In genomic region chr17:58245428-58246103, GRCh38 we compare ENCODE assay signal across 19 cellular contexts. TPM values are rescaled to one million over a fixed set of nuclear protein-coding genes. Genes with fewer than 3 reads are reported as not detected.
DNase-seq lines count a peak whose midpoint lies in the region; ATAC-seq and TF ChIP-seq lines count a peak whose summit lies in the region.
"Had no signal": no experiment of that assay in that cellular context is flagged by ENCODE, and none has a peak within 500 bp of the region (broad histone marks: within the 10 kb centered on the region; RNA-seq: fewer than 3 reads in every experiment).

No MANE protein-coding gene starts in this region.

- TF ChIP-seq POLR2A in Peyer's patch (IDR thresholded peaks at IDR 0.05) = peak in 1 of 2 donors; percentile 48

- WGBS in mammary epithelial cell (ENCODE audit: low coverage, missing lambda C conversion rate) = 71% methylated on average over 8 of the region's 10 CpGs

- H3K9me3 ChIP-seq in Peyer's patch (no peaks in the 10 kb centered on the region), mammary epithelial cell (replicated peaks; ENCODE audit: insufficient read depth, low read length) (no peaks in the 10 kb centered on the region)

- H3K27ac ChIP-seq in Peyer's patch = peak overlapping the region in 3 of 4 donors; percentile 46 to 91 (median 70)
- no peak overlapping the region for H3K27ac ChIP-seq in mammary epithelial cell (ENCODE audit: insufficient read depth, low read depth, low read length)

- in situ Hi-C loops in mammary epithelial cell (cut with MboI; ENCODE audit: low sequenced_read_pairs in 2 of 2) = no loop called here

- H3K4me2 ChIP-seq in mammary epithelial cell (ENCODE audit: insufficient read depth, low read depth, low read length) = no peak overlapping the region
- H3K4me2 ChIP-seq: GM23338 had no signal

- no peak overlapping the region for H2AFZ ChIP-seq in mammary epithelial cell (ENCODE audit: low read depth, low read length)
- H2AFZ ChIP-seq: GM23338 had no signal

- dilution Hi-C loops in mammary epithelial cell (cut with HindIII; ENCODE audit: low sequenced_read_pairs) = no loop called here

- H3K4me1 ChIP-seq in Peyer's patch (peaks cover 0 to 31% (median 9%) of the 10 kb centered on the region in 4 donors), mammary epithelial cell (ENCODE audit: insufficient read depth, low read length) (peaks cover 8% of the 10 kb centered on the region)

- no peaks in the 10 kb centered on the region for H3K79me2 ChIP-seq in mammary epithelial cell (ENCODE audit: insufficient read depth, low read length)

- ATAC-seq in HG02623 (IDR thresholded peaks at IDR 0.05; ENCODE audit: unreplicated experiment) = no peak
- ATAC-seq: GM23338, Panc1 had no signal

- intact Hi-C loops in mammary epithelial cell (cut with micrococcal nuclease) = loop anchor here (10.0 kb wide), 1 partner anchor 121 kb away; no protein-coding TSS in a partner anchor

- H3K36me3 ChIP-seq in Peyer's patch (no peaks in the 10 kb centered on the region), mammary epithelial cell (ENCODE audit: insufficient read depth, low read length) (no peaks in the 10 kb centered on the region)

- H4K20me1 ChIP-seq in mammary epithelial cell (ENCODE audit: insufficient read depth, low read length) = no peaks in the 10 kb centered on the region

- CTCF ChIA-PET in mammary epithelial cell (lab: Charles Lee; ENCODE audit: low non-redundant PET) = no interaction called here

- no peaks in the 10 kb centered on the region for H3K27me3 ChIP-seq in Peyer's patch
- H3K27me3 ChIP-seq in mammary epithelial cell (ENCODE audit: insufficient read depth, low read length) = peaks cover 2% of the 10 kb centered on the region

- TF ChIP-seq CTCF in Peyer's patch (IDR thresholded peaks at IDR 0.05) (no peak), foreskin fibroblast (IDR thresholded peaks at IDR 0.05; ENCODE audit: low read depth, low read length) (no peak), mammary epithelial cell (conservative IDR thresholded peaks at IDR 0.05 in 1 of 2, IDR thresholded peaks at IDR 0.05 in 1 of 2; ENCODE audit: extremely low read depth in 1 of 2, insufficient read depth in 1 of 2, low read depth in 1 of 2, low read length in 2 of 2) (no peak)

- H3K4me3 ChIP-seq in Peyer's patch (no peak overlapping the region), foreskin fibroblast (ENCODE audit: low read depth in 1 of 2, low read length in 2 of 2) (no peak overlapping the region), mammary epithelial cell (replicated peaks in 1 of 3; ENCODE audit: insufficient read depth in 1 of 3, low read depth in 2 of 3, low read length in 3 of 3) (no peak overlapping the region)
- H3K4me3 ChIP-seq: GM23338 had no signal

- DNase-seq in ELR (ENCODE audit: low read depth) (peak; percentile 11), Peyer's patch (peak in 2 of 3 donors; percentile 63 to 81), foreskin fibroblast (peak; percentile 12 to 49), renal cortical epithelial cell (ENCODE audit: low read depth) (peak; percentile 11), T-helper 1 cell (no peak), mammary epithelial cell (no peak)
- DNase-seq: AML-193, Calu3, HFFc6, Karpas-422, MM.1S, NCI-H1105, NCI-H1694 treated with DMSO at 0.1 percent for 48 hours, NCI-H345, NCI-H526 treated with DMSO at 0.1 percent for 48 hours, SHP77 had no signal

- H3K9ac ChIP-seq in mammary epithelial cell (ENCODE audit: insufficient read depth, low read length) = no peak overlapping the region

- no TSS peak for BruUV-seq in mammary epithelial cell (replicated peaks; lab: Mats Ljungman, UMichigan)

RNA-seq across cellular contexts. Expression of gene LPO, which starts 7.2 kb away (rescaled TPM):
- total RNA-seq in Peyer's patch (1 to 10 TPM in 2 of 4 donors, not detected in 2; 2.3 to 9.0 TPM), renal cortical epithelial cell (not detected in 2 replicates), mammary epithelial cell (not detected)
- not detected for polyA plus RNA-seq in mammary epithelial cell
- polyA minus RNA-seq in mammary epithelial cell = not detected
- total RNA-seq: Calu3, HFFc6 had no signal

RNA-seq across cellular contexts. Expression of gene MKS1, which starts 26.5 kb away (rescaled TPM):
- total RNA-seq in Peyer's patch (10 to 100 TPM in 3 of 4 donors, 1 to 10 TPM in 1; 6.7 to 20.9 (median 14.8) TPM), renal cortical epithelial cell (15.7 and 20.1 TPM in 2 replicates), mammary epithelial cell (10 to 100 TPM; 17.5 to 24.0 TPM)
- 11.4 TPM for polyA plus RNA-seq in mammary epithelial cell
- 30.9 TPM for polyA minus RNA-seq in mammary epithelial cell

RNA-seq across cellular contexts. Expression of gene MPO, which starts 35.2 kb away (rescaled TPM):
- total RNA-seq in Peyer's patch (1 to 10 TPM in 1 of 4 donors, not detected in 3; 1.7 TPM), renal cortical epithelial cell (0.17 TPM in 1 of 2 replicates, not detected in the other), mammary epithelial cell (not detected)
- not detected for polyA plus RNA-seq in mammary epithelial cell
- not detected for polyA minus RNA-seq in mammary epithelial cell
- total RNA-seq: Calu3, GM23338, HFFc6 had no signal

RNA-seq across cellular contexts. Expression of gene EPX, which starts 53.0 kb away (rescaled TPM):
- not detected for total RNA-seq in Peyer's patch
- not detected in 2 replicates for total RNA-seq in renal cortical epithelial cell
- not detected for total RNA-seq in mammary epithelial cell
- not detected for polyA plus RNA-seq in mammary epithelial cell
- polyA minus RNA-seq in mammary epithelial cell = not detected
- total RNA-seq: Calu3, HFFc6 had no signal
- polyA plus RNA-seq: GM23338 had no signal

Comparison
In these comparisons a context has a peak if more than half of its experiments do, and no peak if none do; other contexts are left out.
1. DNase-seq: peak in ELR (single experiment), Peyer's patch (2 of 3), foreskin fibroblast (2 of 2) and renal cortical epithelial cell (single experiment); none in T-helper 1 cell (0 of 5) and mammary epithelial cell (single experiment).